In the genomic region with DNA sequence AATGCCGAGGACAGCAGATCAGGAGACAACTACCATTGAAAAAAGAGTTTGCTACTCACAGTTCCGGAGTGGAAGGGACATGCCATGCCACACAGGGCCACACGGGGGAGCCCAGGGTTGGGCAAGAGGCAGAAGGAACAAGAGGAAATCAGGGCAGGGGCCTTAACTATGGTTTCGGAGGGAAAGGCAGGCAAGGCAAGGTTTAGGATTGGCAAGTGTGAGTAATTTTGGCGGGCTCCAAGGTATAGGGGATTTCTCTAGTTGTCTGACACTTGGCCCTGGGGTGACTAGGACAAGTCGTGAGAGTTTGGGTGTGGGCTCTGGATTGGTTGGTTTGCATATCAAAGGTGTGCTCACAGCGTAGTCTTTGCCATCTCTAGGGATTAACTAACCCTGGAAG, we compare ENCODE assay signal across 1 cellular context.
TF ChIP-seq lines count a peak whose summit lies in the region.

No MANE protein-coding gene starts in this region.

TF ChIP-seq in H1, 55 proteins besides CTCF, POLR2A, EP300 and RAD21:
- TF ChIP-seq RFX5 (IDR thresholded peaks at IDR 0.05; ENCODE audit: borderline replicate concordance, low read depth, low read length) (no peak), ZNF274 (IDR thresholded peaks at IDR 0.05; ENCODE audit: borderline replicate concordance, extremely low read depth, low read length) (no peak), CREB1 (IDR thresholded peaks at IDR 0.05) (0 out of 2 replicates have a peak, but pooled peaks have one; percentile 22), TBP (IDR thresholded peaks at IDR 0.05; ENCODE audit: low read depth, low read length) (no peak), SIRT6 (IDR thresholded peaks at IDR 0.05; ENCODE audit: low read length) (no peak), SIN3A (conservative IDR thresholded peaks at IDR 0.05 in 1 of 2, IDR thresholded peaks at IDR 0.05 in 1 of 2; ENCODE audit: low read depth in 1 of 2, low read length in 2 of 2) (no peak), HDAC2 (IDR thresholded peaks at IDR 0.05; ENCODE audit: borderline replicate concordance in 1 of 2, low read depth in 2 of 2, low read length in 2 of 2) (no peak), TAF7 (optimal IDR thresholded peaks at IDR 0.05; ENCODE audit: borderline replicate concordance, low read depth, low read length) (no peak), SIX5 (IDR thresholded peaks at IDR 0.05; ENCODE audit: low read depth, low read length) (no peak), CTBP2 (IDR thresholded peaks at IDR 0.05; ENCODE audit: borderline replicate concordance, insufficient read depth, insufficient read length, low read length) (no peak), KDM5A (IDR thresholded peaks at IDR 0.05; ENCODE audit: low read length) (no peak), TEAD4 (IDR thresholded peaks at IDR 0.05; ENCODE audit: low read depth, low read length) (0 out of 2 replicates have a peak, but pooled peaks have one; percentile 18), ASH2L (IDR thresholded peaks at IDR 0.05; ENCODE audit: low read length) (no peak), EGR1 (IDR thresholded peaks at IDR 0.05; ENCODE audit: borderline replicate concordance, low read depth, low read length) (no peak), KDM1A (IDR thresholded peaks at IDR 0.05; ENCODE audit: borderline replicate concordance, low read length) (no peak), RBBP5 (IDR thresholded peaks at IDR 0.05; ENCODE audit: borderline replicate concordance, low read depth, low read length) (no peak), KDM4A (IDR thresholded peaks at IDR 0.05; ENCODE audit: low read depth, low read length, severe bottlenecking) (no peak), SP2 (IDR thresholded peaks at IDR 0.05; ENCODE audit: low read length) (no peak), SAP30 (IDR thresholded peaks at IDR 0.05; ENCODE audit: insufficient read depth, insufficient replicate concordance, low read length) (no peak), BACH1 (IDR thresholded peaks at IDR 0.05; ENCODE audit: low read length) (no peak), SP1 (IDR thresholded peaks at IDR 0.05; ENCODE audit: low read depth, low read length) (no peak), RNF2 (IDR thresholded peaks at IDR 0.05; ENCODE audit: borderline replicate concordance, low read depth, low read length, missing control alignments, poor library complexity, severe bottlenecking) (no peak), CBX5 (IDR thresholded peaks at IDR 0.05; ENCODE audit: low read depth, low read length) (no peak), POLR2AphosphoS5 (IDR thresholded peaks at IDR 0.05; ENCODE audit: low read depth, low read length) (no peak), JUND (IDR thresholded peaks at IDR 0.05; ENCODE audit: low read length) (no peak), SRF (IDR thresholded peaks at IDR 0.05; ENCODE audit: low read depth, low read length) (no peak), RXRA (IDR thresholded peaks at IDR 0.05; ENCODE audit: insufficient read depth, low read depth, low read length) (no peak), GTF2F1 (IDR thresholded peaks at IDR 0.05; ENCODE audit: borderline replicate concordance, low read depth, low read length) (no peak), POU5F1 (IDR thresholded peaks at IDR 0.05; ENCODE audit: low read depth, low read length) (no peak), BRCA1 (IDR thresholded peaks at IDR 0.05; ENCODE audit: low read depth, low read length) (no peak), TCF12 (IDR thresholded peaks at IDR 0.05; ENCODE audit: low read depth, low read length) (no peak), YY1 (IDR thresholded peaks at IDR 0.05; ENCODE audit: low read depth, low read length) (0 out of 2 replicates have a peak, but pooled peaks have one; percentile 43), SP4 (IDR thresholded peaks at IDR 0.05; ENCODE audit: low read length) (no peak), CEBPB (IDR thresholded peaks at IDR 0.05; ENCODE audit: low read depth, low read length) (peak; percentile 81), SUZ12 (IDR thresholded peaks at IDR 0.05; ENCODE audit: low read length) (no peak), NANOG (IDR thresholded peaks at IDR 0.05; ENCODE audit: insufficient read depth, low read depth, low read length, poor library complexity, severe bottlenecking) (no peak), MAFK (IDR thresholded peaks at IDR 0.05; ENCODE audit: low read depth, low read length) (no peak), PHF8 (conservative IDR thresholded peaks at IDR 0.05; ENCODE audit: low read depth, low read length) (no peak), BCL11A (IDR thresholded peaks at IDR 0.05; ENCODE audit: low read depth in 2 of 2, low read length in 2 of 2) (no peak)
- TF ChIP-seq, protein P1, sequence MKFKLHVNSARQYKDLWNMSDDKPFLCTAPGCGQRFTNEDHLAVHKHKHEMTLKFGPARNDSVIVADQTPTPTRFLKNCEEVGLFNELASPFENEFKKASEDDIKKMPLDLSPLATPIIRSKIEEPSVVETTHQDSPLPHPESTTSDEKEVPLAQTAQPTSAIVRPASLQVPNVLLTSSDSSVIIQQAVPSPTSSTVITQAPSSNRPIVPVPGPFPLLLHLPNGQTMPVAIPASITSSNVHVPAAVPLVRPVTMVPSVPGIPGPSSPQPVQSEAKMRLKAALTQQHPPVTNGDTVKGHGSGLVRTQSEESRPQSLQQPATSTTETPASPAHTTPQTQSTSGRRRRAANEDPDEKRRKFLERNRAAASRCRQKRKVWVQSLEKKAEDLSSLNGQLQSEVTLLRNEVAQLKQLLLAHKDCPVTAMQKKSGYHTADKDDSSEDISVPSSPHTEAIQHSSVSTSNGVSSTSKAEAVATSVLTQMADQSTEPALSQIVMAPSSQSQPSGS (IDR thresholded peaks at IDR 0.05; ENCODE audit: low read length): no peak
- TF ChIP-seq, protein P2, sequence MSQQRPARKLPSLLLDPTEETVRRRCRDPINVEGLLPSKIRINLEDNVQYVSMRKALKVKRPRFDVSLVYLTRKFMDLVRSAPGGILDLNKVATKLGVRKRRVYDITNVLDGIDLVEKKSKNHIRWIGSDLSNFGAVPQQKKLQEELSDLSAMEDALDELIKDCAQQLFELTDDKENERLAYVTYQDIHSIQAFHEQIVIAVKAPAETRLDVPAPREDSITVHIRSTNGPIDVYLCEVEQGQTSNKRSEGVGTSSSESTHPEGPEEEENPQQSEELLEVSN (IDR thresholded peaks at IDR 0.05): peak; percentile 91
- TF ChIP-seq, protein P3, sequence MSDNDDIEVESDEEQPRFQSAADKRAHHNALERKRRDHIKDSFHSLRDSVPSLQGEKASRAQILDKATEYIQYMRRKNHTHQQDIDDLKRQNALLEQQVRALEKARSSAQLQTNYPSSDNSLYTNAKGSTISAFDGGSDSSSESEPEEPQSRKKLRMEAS (IDR thresholded peaks at IDR 0.05): peak; percentile 54
- TF ChIP-seq, protein P4, sequence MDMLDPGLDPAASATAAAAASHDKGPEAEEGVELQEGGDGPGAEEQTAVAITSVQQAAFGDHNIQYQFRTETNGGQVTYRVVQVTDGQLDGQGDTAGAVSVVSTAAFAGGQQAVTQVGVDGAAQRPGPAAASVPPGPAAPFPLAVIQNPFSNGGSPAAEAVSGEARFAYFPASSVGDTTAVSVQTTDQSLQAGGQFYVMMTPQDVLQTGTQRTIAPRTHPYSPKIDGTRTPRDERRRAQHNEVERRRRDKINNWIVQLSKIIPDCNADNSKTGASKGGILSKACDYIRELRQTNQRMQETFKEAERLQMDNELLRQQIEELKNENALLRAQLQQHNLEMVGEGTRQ (IDR thresholded peaks at IDR 0.05; ENCODE audit: low read length): no peak
- TF ChIP-seq, protein P5, sequence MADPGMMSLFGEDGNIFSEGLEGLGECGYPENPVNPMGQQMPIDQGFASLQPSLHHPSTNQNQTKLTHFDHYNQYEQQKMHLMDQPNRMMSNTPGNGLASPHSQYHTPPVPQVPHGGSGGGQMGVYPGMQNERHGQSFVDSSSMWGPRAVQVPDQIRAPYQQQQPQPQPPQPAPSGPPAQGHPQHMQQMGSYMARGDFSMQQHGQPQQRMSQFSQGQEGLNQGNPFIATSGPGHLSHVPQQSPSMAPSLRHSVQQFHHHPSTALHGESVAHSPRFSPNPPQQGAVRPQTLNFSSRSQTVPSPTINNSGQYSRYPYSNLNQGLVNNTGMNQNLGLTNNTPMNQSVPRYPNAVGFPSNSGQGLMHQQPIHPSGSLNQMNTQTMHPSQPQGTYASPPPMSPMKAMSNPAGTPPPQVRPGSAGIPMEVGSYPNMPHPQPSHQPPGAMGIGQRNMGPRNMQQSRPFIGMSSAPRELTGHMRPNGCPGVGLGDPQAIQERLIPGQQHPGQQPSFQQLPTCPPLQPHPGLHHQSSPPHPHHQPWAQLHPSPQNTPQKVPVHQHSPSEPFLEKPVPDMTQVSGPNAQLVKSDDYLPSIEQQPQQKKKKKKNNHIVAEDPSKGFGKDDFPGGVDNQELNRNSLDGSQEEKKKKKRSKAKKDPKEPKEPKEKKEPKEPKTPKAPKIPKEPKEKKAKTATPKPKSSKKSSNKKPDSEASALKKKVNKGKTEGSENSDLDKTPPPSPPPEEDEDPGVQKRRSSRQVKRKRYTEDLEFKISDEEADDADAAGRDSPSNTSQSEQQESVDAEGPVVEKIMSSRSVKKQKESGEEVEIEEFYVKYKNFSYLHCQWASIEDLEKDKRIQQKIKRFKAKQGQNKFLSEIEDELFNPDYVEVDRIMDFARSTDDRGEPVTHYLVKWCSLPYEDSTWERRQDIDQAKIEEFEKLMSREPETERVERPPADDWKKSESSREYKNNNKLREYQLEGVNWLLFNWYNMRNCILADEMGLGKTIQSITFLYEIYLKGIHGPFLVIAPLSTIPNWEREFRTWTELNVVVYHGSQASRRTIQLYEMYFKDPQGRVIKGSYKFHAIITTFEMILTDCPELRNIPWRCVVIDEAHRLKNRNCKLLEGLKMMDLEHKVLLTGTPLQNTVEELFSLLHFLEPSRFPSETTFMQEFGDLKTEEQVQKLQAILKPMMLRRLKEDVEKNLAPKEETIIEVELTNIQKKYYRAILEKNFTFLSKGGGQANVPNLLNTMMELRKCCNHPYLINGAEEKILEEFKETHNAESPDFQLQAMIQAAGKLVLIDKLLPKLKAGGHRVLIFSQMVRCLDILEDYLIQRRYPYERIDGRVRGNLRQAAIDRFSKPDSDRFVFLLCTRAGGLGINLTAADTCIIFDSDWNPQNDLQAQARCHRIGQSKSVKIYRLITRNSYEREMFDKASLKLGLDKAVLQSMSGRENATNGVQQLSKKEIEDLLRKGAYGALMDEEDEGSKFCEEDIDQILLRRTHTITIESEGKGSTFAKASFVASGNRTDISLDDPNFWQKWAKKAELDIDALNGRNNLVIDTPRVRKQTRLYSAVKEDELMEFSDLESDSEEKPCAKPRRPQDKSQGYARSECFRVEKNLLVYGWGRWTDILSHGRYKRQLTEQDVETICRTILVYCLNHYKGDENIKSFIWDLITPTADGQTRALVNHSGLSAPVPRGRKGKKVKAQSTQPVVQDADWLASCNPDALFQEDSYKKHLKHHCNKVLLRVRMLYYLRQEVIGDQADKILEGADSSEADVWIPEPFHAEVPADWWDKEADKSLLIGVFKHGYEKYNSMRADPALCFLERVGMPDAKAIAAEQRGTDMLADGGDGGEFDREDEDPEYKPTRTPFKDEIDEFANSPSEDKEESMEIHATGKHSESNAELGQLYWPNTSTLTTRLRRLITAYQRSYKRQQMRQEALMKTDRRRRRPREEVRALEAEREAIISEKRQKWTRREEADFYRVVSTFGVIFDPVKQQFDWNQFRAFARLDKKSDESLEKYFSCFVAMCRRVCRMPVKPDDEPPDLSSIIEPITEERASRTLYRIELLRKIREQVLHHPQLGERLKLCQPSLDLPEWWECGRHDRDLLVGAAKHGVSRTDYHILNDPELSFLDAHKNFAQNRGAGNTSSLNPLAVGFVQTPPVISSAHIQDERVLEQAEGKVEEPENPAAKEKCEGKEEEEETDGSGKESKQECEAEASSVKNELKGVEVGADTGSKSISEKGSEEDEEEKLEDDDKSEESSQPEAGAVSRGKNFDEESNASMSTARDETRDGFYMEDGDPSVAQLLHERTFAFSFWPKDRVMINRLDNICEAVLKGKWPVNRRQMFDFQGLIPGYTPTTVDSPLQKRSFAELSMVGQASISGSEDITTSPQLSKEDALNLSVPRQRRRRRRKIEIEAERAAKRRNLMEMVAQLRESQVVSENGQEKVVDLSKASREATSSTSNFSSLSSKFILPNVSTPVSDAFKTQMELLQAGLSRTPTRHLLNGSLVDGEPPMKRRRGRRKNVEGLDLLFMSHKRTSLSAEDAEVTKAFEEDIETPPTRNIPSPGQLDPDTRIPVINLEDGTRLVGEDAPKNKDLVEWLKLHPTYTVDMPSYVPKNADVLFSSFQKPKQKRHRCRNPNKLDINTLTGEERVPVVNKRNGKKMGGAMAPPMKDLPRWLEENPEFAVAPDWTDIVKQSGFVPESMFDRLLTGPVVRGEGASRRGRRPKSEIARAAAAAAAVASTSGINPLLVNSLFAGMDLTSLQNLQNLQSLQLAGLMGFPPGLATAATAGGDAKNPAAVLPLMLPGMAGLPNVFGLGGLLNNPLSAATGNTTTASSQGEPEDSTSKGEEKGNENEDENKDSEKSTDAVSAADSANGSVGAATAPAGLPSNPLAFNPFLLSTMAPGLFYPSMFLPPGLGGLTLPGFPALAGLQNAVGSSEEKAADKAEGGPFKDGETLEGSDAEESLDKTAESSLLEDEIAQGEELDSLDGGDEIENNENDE (IDR thresholded peaks at IDR 0.05; ENCODE audit: insufficient replicate concordance, low read length): no peak
- TF ChIP-seq, protein P6, sequence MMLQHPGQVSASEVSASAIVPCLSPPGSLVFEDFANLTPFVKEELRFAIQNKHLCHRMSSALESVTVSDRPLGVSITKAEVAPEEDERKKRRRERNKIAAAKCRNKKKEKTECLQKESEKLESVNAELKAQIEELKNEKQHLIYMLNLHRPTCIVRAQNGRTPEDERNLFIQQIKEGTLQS (IDR thresholded peaks at IDR 0.05; ENCODE audit: insufficient read depth, low read depth, low read length): no peak
